ENCODE assay signal across 8 cellular contexts in the genomic region with DNA sequence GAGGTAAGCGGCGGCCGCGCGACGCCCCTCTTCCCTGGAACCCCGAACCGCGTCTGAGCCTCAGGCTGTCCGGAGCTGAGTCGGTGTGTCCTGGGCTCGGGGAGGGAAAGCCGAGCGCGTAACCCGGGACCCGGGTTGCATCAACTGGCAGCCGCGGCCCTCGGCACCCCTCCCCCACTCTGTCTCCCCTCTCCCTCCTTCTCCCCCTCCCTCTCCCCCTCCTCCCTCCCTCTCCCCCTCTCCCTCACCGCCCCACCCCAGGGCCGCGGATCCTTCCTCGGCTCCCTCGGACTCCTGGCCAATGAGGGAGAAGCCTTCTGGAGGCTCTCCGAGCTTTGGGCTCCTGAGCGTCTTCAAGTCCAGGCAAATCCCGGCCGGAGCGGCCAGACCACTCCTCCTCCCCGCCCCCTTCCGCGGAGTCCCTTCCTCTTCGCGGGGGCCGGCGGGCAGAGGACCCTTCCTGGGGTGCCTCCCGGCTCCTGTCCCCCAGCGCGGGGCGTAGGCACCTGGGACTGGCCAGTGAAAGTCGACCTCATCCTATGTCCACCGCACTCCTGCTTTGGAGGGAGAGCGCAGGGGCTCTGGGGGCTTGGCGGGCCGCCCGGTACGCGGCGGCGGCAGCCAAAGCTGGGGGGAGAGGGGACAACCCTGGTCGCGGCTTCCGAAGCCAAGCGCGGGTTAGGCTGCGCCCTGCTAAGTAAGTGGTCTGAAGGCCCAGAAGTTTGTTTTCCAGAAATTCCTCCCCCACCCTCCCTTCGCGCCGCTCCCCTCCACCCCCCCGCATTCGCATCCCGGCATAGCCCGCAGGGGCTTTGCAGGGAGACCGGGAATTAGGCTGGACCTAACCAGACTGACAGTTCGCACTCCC. TPM values are rescaled to one million over a fixed set of nuclear protein-coding genes. Genes with fewer than 3 reads are reported as not detected.
DNase-seq lines count a peak whose midpoint lies in the region; ATAC-seq and TF ChIP-seq lines count a peak whose summit lies in the region.

No MANE protein-coding gene starts in this region.

- no peaks in the 10 kb centered on the region for H3K27me3 ChIP-seq in iPS-20b (ENCODE audit: insufficient read depth, low read length)

- peak overlapping the region; percentile 92; the same call in 1 of the 2 replicates for H3K9ac ChIP-seq in iPS-20b (ENCODE audit: low read depth, low read length)

- CTCF ChIA-PET in MCF 10A (lab: Yijun Ruan, JAX): interaction anchor here (0.6 to 5.4 kb wide), 7 partner anchors 11 to 477 kb away, joined by 3 to 46 read pairs (median 3); a partner anchor contains a TSS

- peak overlapping the region; percentile 78 for H3K4me3 ChIP-seq in iPS-20b (ENCODE audit: low read length)

- peaks cover 13% of the 10 kb centered on the region for H3K36me3 Mint-ChIP-seq in MCF 10A (ENCODE audit: insufficient read depth, unreplicated experiment)

- in situ Hi-C loops in SK-MEL-5 (cut with HindIII; ENCODE audit: low pct_unique_long_range_greater_than_20kb, low sequenced_read_pairs): no loop called here

- H3K27ac Mint-ChIP-seq in MCF 10A (ENCODE audit: low read depth, unreplicated experiment): peak overlapping the region; percentile 98

- H3K4me1 ChIP-seq in iPS-20b (ENCODE audit: insufficient read depth, low read length): peaks cover 14% of the 10 kb centered on the region

- no peak for TF ChIP-seq CTCF in MCF 10A (IDR thresholded peaks at IDR 0.05; ENCODE audit: unreplicated experiment)

- DNase-seq in DMS114 treated with DMSO at 0.1 percent for 48 hours (lab: John Stamatoyannopoulos, UW; ENCODE audit: unreplicated experiment): peak; percentile 32
- DNase-seq in SK-MEL-5 (ENCODE audit: low read depth, low spot score): peak; percentile 74
- DNase-seq in MCF 10A (ENCODE audit: unreplicated experiment): peak; percentile 91
- peak; percentile 85 for DNase-seq in sciatic nerve (ENCODE audit: low spot score)
- no peak for DNase-seq in epidermal melanocyte (ENCODE audit: insufficient read length, low spot score)

- peaks cover 22% of the 10 kb centered on the region for H3K4me1 Mint-ChIP-seq in MCF 10A (ENCODE audit: insufficient read depth, unreplicated experiment)

- H3K27ac ChIP-seq in iPS-20b (ENCODE audit: low read length): peak overlapping the region; percentile 57

- no peaks in the 10 kb centered on the region for H3K36me3 ChIP-seq in iPS-20b (ENCODE audit: insufficient read depth, low read depth, low read length)

- H3K9me3 Mint-ChIP-seq in MCF 10A (ENCODE audit: unreplicated experiment): no peaks in the 10 kb centered on the region

- POLR2A ChIA-PET in MCF 10A (lab: Yijun Ruan, JAX): interaction anchor here (0.6 to 9.7 kb wide), 30 partner anchors 13 to 617 kb away, joined by 3 to 362 read pairs (median 5); a partner anchor contains a TSS

- BruUV-seq in MCF 10A (replicated peaks; lab: Mats Ljungman, UMichigan): no TSS peak

- peak overlapping the region; percentile 86 for H3K4me3 Mint-ChIP-seq in MCF 10A (ENCODE audit: unreplicated experiment)

- intact Hi-C loops in MCF 10A (cut with micrococcal nuclease) (loop anchor here (1.0 kb wide), 1 partner anchor 11 kb away; no protein-coding TSS in a partner anchor), sciatic nerve (cut with DNase I) (no loop called here)

- no peaks in the 10 kb centered on the region for H3K9me3 ChIP-seq in iPS-20b (ENCODE audit: insufficient read depth, low read depth, low read length)

- peak; percentile 2 for ATAC-seq in HG03097 (IDR thresholded peaks at IDR 0.05; ENCODE audit: low FRiP score, unreplicated experiment)
- ATAC-seq in sciatic nerve: peak; percentile 69
- no peak for ATAC-seq in GM21576 (IDR thresholded peaks at IDR 0.05; ENCODE audit: unreplicated experiment)

- no peaks in the 10 kb centered on the region for H3K27me3 Mint-ChIP-seq in MCF 10A (ENCODE audit: insufficient read depth, unreplicated experiment)

RNA-seq across cellular contexts. Expression of a gene that starts 0.9 kb away (rescaled TPM):
- 33.5 and 43.1 TPM in 2 replicates for total RNA-seq in SK-MEL-5 (2014; rRNA removed; shearing (Covaris generic))
- polyA plus RNA-seq in SK-MEL-5 (2015; cell fraction: cytosol; rRNA removed): 89.7 and 99.2 TPM in 2 replicates
- 63.3 and 64.8 TPM in 2 replicates for polyA plus RNA-seq in SK-MEL-5 (2015; cell fraction: nucleus; rRNA removed)
- total RNA-seq in MCF 10A (2022) (106 and 118 TPM in 2 replicates), sciatic nerve (5.8 TPM)

RNA-seq across cellular contexts. Expression of a gene that starts 24.2 kb away (rescaled TPM):
- total RNA-seq in SK-MEL-5 (2014; rRNA removed; shearing (Covaris generic)): 34.9 and 37.2 TPM in 2 replicates
- 53.3 and 98.9 TPM in 2 replicates for polyA plus RNA-seq in SK-MEL-5 (2015; cell fraction: cytosol; rRNA removed)
- polyA plus RNA-seq in SK-MEL-5 (2015; cell fraction: nucleus; rRNA removed): 33.2 and 43.8 TPM in 2 replicates
- total RNA-seq in MCF 10A (2022) (214 and 232 TPM in 2 replicates), sciatic nerve (92.2 TPM)

RNA-seq across cellular contexts. Expression of a gene that starts 27.3 kb away (rescaled TPM):
- 133 and 136 TPM in 2 replicates for total RNA-seq in SK-MEL-5 (2014; rRNA removed; shearing (Covaris generic))
- polyA plus RNA-seq in SK-MEL-5 (2015; cell fraction: cytosol; rRNA removed): 86.1 and 98.8 TPM in 2 replicates
- 91.1 and 136 TPM in 2 replicates for polyA plus RNA-seq in SK-MEL-5 (2015; cell fraction: nucleus; rRNA removed)
- 59.6 and 60.0 TPM in 2 replicates for total RNA-seq in MCF 10A (2022)
- total RNA-seq in sciatic nerve: 66.2 TPM
